In the genomic region with DNA sequence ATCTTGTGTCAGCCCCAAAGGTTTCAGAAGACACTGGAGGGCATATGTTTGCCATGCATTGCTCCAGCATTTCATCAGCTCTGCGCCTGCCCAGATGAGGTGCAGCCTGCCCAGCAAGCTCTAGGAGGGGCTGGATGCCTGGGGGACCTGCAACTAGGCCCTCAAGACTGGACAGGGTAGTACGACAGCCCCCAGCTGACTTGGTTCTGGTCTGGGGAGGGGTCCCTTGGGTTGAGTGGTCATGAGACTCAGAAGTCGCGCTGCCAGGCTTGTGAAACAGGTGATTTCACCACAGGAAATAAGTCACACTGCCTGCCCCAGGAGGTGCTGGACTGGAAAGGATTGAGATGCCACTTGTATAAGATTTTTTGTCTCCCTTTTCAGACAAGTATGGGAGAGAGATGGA, we compare ENCODE assay signal across 11 cellular contexts. TPM values are rescaled to one million over a fixed set of nuclear protein-coding genes. Genes with fewer than 3 reads are reported as not detected.
DNase-seq lines count a peak whose midpoint lies in the region; ATAC-seq and TF ChIP-seq lines count a peak whose summit lies in the region.
"Had no signal": no experiment of that assay in that cellular context is flagged by ENCODE, and none has a peak within 500 bp of the region (broad histone marks: within the 10 kb centered on the region; RNA-seq: fewer than 3 reads in every experiment).

No MANE protein-coding gene starts in this region.

- no peak for TF ChIP-seq POLR2A in GM18505 (IDR thresholded peaks at IDR 0.05; ENCODE audit: borderline replicate concordance, extremely low read depth, insufficient read depth, insufficient read length)

- DNase-seq in stimulated activated CD4-positive, alpha-beta T cell treated with anti-CD3 and anti-CD28 coated beads, Interleukin-15, amount 100 ng/mL, for 24 hours: peak; percentile 29
- no peak for DNase-seq in stimulated activated CD4-positive, alpha-beta T cell treated with anti-CD3 and anti-CD28 coated beads, Interleukin-12 subunit alpha, Interleukin-12 subunit beta, amount 100 ng/mL, for 4 hours
- peak; percentile 46 for DNase-seq in activated CD4-positive, alpha-beta memory T cell treated with anti-CD3 and anti-CD28 coated beads, Interleukin-2, amount 10 ng/mL, durations not matched to agents 7 days and 5 days
- peak in 1 of 3 donors; percentile 15 for DNase-seq in immature natural killer cell
- DNase-seq in CD1c-positive myeloid dendritic cell (ENCODE audit: extremely low spot score): no peak
- no peak for DNase-seq in HUDEP-2 (lab: John Stamatoyannopoulos, UW; ENCODE audit: unreplicated experiment in 76 of 76)
- DNase-seq in NCI-H2171 treated with DMSO at 0.1 percent for 48 hours (lab: John Stamatoyannopoulos, UW): no peak
- DNase-seq: Calu3; effector CD8-positive, alpha-beta T cell; NCI-H226 had no signal

- no peaks in the 10 kb centered on the region for H3K36me3 Mint-ChIP-seq in activated CD4-positive, alpha-beta memory T cell treated with anti-CD3 and anti-CD28 coated beads, Interleukin-2, amount 10 ng/mL, durations not matched to agents 7 days and 5 days (ENCODE audit: low read depth)
- H3K36me3 Mint-ChIP-seq in immature natural killer cell: peaks cover 4 to 16% (median 7%) of the 10 kb centered on the region in 3 donors

- no peaks in the 10 kb centered on the region for H3K27me3 Mint-ChIP-seq in activated CD4-positive, alpha-beta memory T cell treated with anti-CD3 and anti-CD28 coated beads, Interleukin-2, amount 10 ng/mL, durations not matched to agents 7 days and 5 days
- H3K27me3 Mint-ChIP-seq in immature natural killer cell (ENCODE audit: low read depth in 3 of 3): peaks cover 0 to 6% (median 5%) of the 10 kb centered on the region in 3 donors

- no peak overlapping the region for H3K4me3 Mint-ChIP-seq in activated CD4-positive, alpha-beta memory T cell treated with anti-CD3 and anti-CD28 coated beads, Interleukin-2, amount 10 ng/mL, durations not matched to agents 7 days and 5 days
- peak overlapping the region in 4 of 5 donors; percentile 6 to 21 (median 15) for H3K4me3 Mint-ChIP-seq in immature natural killer cell

- H3K9me3 Mint-ChIP-seq in activated CD4-positive, alpha-beta memory T cell treated with anti-CD3 and anti-CD28 coated beads, Interleukin-2, amount 10 ng/mL, durations not matched to agents 7 days and 5 days: no peaks in the 10 kb centered on the region
- no peaks in the 10 kb centered on the region for H3K9me3 Mint-ChIP-seq in immature natural killer cell

- peaks cover 21% of the 10 kb centered on the region for H3K4me1 Mint-ChIP-seq in activated CD4-positive, alpha-beta memory T cell treated with anti-CD3 and anti-CD28 coated beads, Interleukin-2, amount 10 ng/mL, durations not matched to agents 7 days and 5 days
- peaks cover 58% of the 10 kb centered on the region in 2 donors for H3K4me1 Mint-ChIP-seq in immature natural killer cell

- CTCF ChIA-PET in activated CD4-positive, alpha-beta memory T cell treated with anti-CD3 and anti-CD28 coated beads, Interleukin-2, amount 10 ng/mL, durations not matched to agents 7 days and 5 days (lab: Charles Lee): interaction anchor here (0.5 to 1.9 kb wide), 5 partner anchors 13 to 132 kb away, joined by 3 to 6 read pairs (median 4); no protein-coding TSS in a partner anchor

- ATAC-seq in GM18505 (IDR thresholded peaks at IDR 0.05; ENCODE audit: unreplicated experiment): no peak

- H3K27ac Mint-ChIP-seq in activated CD4-positive, alpha-beta memory T cell treated with anti-CD3 and anti-CD28 coated beads, Interleukin-2, amount 10 ng/mL, durations not matched to agents 7 days and 5 days: peak overlapping the region; percentile 16
- H3K27ac Mint-ChIP-seq in immature natural killer cell: peak overlapping the region; percentile 78 to 95 (median 88)

- POLR2A ChIA-PET in activated CD4-positive, alpha-beta memory T cell treated with anti-CD3 and anti-CD28 coated beads, Interleukin-2, amount 10 ng/mL, durations not matched to agents 7 days and 5 days (lab: Charles Lee): interaction anchor here (1.2 to 1.9 kb wide), 3 partner anchors 11 to 22 kb away, joined by 5 to 6 read pairs (median 6); no protein-coding TSS in a partner anchor

RNA-seq across cellular contexts. Expression of gene TPBGL, which starts 23.4 kb away (rescaled TPM):
- under 1 TPM; 0.28 to 0.38 TPM for total RNA-seq in activated CD4-positive, alpha-beta memory T cell treated with anti-CD3 and anti-CD28 coated beads, Interleukin-2, amount 10 ng/mL, durations not matched to agents 7 days and 5 days
- polyA plus RNA-seq in immature natural killer cell: under 1 TPM in 1 of 3 donors, not detected in 2; 0.13 TPM
- total RNA-seq: Calu3 had no signal

Comparison
In these comparisons a context has a peak if more than half of its experiments do, and no peak if none do; other contexts are left out.
1. DNase-seq: peak in stimulated activated CD4-positive, alpha-beta T cell treated with anti-CD3 and anti-CD28 coated beads, Interleukin-15, amount 100 ng/mL, for 24 hours (single experiment) and activated CD4-positive, alpha-beta memory T cell treated with anti-CD3 and anti-CD28 coated beads, Interleukin-2, amount 10 ng/mL, durations not matched to agents 7 days and 5 days (single experiment); none in stimulated activated CD4-positive, alpha-beta T cell treated with anti-CD3 and anti-CD28 coated beads, Interleukin-12 subunit alpha, Interleukin-12 subunit beta, amount 100 ng/mL, for 4 hours (single experiment), CD1c-positive myeloid dendritic cell (single experiment), HUDEP-2 (0 of 76) and NCI-H2171 treated with DMSO at 0.1 percent for 48 hours (single experiment).